ENCODE assay signal across 1 cellular context in the genomic region with DNA sequence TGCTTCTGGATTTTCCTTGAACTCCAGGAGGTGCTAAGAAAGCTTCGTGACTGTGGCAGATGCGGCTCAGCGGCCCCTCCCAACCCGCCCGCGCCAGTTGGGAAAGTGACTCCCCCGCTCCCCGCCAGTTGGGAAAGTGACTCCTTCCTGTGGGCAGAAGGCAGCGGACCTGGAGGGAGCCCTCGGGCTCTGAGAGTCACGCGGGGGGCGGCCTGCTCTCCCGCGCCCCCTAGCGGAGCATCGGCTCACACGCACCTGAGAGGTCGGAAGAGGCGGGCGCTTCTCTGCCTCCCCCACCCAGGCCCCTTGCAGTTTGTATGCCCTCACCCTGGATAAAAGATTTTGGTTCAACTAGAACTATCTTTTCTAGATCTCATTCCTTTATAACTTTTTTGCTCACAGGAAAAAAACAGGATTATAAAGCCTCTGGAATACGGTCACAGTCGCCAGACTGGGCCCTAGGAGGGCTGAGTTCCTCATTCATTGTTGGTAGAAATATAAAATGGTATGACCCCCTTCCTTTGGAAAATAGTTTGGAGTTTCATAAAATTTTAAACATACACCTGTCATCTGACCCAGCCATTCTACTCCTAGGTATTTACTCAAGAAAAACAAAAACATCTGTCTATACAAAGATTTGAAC.
TF ChIP-seq lines count a peak whose summit lies in the region.

No MANE protein-coding gene starts in this region.

TF ChIP-seq in HepG2, 621 proteins besides CTCF, POLR2A, EP300 and RAD21 (continued from another document):
- TF ChIP-seq, protein P1, sequence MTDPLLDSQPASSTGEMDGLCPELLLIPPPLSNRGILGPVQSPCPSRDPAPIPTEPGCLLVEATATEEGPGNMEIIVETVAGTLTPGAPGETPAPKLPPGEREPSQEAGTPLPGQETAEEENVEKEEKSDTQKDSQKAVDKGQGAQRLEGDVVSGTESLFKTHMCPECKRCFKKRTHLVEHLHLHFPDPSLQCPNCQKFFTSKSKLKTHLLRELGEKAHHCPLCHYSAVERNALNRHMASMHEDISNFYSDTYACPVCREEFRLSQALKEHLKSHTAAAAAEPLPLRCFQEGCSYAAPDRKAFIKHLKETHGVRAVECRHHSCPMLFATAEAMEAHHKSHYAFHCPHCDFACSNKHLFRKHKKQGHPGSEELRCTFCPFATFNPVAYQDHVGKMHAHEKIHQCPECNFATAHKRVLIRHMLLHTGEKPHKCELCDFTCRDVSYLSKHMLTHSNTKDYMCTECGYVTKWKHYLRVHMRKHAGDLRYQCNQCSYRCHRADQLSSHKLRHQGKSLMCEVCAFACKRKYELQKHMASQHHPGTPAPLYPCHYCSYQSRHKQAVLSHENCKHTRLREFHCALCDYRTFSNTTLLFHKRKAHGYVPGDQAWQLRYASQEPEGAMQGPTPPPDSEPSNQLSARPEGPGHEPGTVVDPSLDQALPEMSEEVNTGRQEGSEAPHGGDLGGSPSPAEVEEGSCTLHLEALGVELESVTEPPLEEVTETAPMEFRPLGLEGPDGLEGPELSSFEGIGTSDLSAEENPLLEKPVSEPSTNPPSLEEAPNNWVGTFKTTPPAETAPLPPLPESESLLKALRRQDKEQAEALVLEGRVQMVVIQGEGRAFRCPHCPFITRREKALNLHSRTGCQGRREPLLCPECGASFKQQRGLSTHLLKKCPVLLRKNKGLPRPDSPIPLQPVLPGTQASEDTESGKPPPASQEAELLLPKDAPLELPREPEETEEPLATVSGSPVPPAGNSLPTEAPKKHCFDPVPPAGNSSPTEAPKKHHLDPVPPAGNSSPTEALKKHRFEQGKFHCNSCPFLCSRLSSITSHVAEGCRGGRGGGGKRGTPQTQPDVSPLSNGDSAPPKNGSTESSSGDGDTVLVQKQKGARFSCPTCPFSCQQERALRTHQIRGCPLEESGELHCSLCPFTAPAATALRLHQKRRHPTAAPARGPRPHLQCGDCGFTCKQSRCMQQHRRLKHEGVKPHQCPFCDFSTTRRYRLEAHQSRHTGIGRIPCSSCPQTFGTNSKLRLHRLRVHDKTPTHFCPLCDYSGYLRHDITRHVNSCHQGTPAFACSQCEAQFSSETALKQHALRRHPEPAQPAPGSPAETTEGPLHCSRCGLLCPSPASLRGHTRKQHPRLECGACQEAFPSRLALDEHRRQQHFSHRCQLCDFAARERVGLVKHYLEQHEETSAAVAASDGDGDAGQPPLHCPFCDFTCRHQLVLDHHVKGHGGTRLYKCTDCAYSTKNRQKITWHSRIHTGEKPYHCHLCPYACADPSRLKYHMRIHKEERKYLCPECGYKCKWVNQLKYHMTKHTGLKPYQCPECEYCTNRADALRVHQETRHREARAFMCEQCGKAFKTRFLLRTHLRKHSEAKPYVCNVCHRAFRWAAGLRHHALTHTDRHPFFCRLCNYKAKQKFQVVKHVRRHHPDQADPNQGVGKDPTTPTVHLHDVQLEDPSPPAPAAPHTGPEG (CRISPR knock-in tag; IDR thresholded peaks at IDR 0.05) = no peak
- TF ChIP-seq, protein P2, sequence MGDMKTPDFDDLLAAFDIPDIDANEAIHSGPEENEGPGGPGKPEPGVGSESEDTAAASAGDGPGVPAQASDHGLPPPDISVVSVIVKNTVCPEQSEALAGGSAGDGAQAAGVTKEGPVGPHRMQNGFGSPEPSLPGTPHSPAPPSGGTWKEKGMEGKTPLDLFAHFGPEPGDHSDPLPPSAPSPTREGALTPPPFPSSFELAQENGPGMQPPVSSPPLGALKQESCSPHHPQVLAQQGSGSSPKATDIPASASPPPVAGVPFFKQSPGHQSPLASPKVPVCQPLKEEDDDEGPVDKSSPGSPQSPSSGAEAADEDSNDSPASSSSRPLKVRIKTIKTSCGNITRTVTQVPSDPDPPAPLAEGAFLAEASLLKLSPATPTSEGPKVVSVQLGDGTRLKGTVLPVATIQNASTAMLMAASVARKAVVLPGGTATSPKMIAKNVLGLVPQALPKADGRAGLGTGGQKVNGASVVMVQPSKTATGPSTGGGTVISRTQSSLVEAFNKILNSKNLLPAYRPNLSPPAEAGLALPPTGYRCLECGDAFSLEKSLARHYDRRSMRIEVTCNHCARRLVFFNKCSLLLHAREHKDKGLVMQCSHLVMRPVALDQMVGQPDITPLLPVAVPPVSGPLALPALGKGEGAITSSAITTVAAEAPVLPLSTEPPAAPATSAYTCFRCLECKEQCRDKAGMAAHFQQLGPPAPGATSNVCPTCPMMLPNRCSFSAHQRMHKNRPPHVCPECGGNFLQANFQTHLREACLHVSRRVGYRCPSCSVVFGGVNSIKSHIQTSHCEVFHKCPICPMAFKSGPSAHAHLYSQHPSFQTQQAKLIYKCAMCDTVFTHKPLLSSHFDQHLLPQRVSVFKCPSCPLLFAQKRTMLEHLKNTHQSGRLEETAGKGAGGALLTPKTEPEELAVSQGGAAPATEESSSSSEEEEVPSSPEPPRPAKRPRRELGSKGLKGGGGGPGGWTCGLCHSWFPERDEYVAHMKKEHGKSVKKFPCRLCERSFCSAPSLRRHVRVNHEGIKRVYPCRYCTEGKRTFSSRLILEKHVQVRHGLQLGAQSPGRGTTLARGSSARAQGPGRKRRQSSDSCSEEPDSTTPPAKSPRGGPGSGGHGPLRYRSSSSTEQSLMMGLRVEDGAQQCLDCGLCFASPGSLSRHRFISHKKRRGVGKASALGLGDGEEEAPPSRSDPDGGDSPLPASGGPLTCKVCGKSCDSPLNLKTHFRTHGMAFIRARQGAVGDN (CRISPR knock-in tag; IDR thresholded peaks at IDR 0.05) = peak; percentile 9; the same call in 1 of the 2 replicates
- TF ChIP-seq, protein P3, sequence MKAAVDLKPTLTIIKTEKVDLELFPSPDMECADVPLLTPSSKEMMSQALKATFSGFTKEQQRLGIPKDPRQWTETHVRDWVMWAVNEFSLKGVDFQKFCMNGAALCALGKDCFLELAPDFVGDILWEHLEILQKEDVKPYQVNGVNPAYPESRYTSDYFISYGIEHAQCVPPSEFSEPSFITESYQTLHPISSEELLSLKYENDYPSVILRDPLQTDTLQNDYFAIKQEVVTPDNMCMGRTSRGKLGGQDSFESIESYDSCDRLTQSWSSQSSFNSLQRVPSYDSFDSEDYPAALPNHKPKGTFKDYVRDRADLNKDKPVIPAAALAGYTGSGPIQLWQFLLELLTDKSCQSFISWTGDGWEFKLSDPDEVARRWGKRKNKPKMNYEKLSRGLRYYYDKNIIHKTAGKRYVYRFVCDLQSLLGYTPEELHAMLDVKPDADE (CRISPR knock-in tag; IDR thresholded peaks at IDR 0.05) = no peak
- TF ChIP-seq, protein P4, sequence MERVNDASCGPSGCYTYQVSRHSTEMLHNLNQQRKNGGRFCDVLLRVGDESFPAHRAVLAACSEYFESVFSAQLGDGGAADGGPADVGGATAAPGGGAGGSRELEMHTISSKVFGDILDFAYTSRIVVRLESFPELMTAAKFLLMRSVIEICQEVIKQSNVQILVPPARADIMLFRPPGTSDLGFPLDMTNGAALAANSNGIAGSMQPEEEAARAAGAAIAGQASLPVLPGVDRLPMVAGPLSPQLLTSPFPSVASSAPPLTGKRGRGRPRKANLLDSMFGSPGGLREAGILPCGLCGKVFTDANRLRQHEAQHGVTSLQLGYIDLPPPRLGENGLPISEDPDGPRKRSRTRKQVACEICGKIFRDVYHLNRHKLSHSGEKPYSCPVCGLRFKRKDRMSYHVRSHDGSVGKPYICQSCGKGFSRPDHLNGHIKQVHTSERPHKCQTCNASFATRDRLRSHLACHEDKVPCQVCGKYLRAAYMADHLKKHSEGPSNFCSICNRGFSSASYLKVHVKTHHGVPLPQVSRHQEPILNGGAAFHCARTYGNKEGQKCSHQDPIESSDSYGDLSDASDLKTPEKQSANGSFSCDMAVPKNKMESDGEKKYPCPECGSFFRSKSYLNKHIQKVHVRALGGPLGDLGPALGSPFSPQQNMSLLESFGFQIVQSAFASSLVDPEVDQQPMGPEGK (CRISPR knock-in tag; IDR thresholded peaks at IDR 0.05) = no peak
- TF ChIP-seq, protein P5, sequence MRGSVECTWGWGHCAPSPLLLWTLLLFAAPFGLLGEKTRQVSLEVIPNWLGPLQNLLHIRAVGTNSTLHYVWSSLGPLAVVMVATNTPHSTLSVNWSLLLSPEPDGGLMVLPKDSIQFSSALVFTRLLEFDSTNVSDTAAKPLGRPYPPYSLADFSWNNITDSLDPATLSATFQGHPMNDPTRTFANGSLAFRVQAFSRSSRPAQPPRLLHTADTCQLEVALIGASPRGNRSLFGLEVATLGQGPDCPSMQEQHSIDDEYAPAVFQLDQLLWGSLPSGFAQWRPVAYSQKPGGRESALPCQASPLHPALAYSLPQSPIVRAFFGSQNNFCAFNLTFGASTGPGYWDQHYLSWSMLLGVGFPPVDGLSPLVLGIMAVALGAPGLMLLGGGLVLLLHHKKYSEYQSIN (CRISPR knock-in tag; IDR thresholded peaks at IDR 0.05; ENCODE audit: borderline replicate concordance) = no peak
- TF ChIP-seq JUND (CRISPR knock-in tag; IDR thresholded peaks at IDR 0.05) (no peak), ZBTB3 (CRISPR knock-in tag; IDR thresholded peaks at IDR 0.05; ENCODE audit: borderline replicate concordance, low read depth) (no peak), ZNF530 (CRISPR knock-in tag; IDR thresholded peaks at IDR 0.05; ENCODE audit: low read depth) (no peak), ZFP36 (IDR thresholded peaks at IDR 0.05; ENCODE audit: borderline replicate concordance, low read depth, low read length, partially characterized antibody) (no peak), HNF4A (CRISPR knock-in tag; IDR thresholded peaks at IDR 0.05) (no peak), STAG1 (CRISPR knock-in tag; IDR thresholded peaks at IDR 0.05) (peak; percentile 28), ZNF766 (CRISPR knock-in tag; IDR thresholded peaks at IDR 0.05; ENCODE audit: borderline replicate concordance) (no peak), YY1 (IDR thresholded peaks at IDR 0.05; ENCODE audit: insufficient read depth, insufficient replicate concordance, low read depth, low read length) (peak; percentile 17), FOXC1 (CRISPR knock-in tag; IDR thresholded peaks at IDR 0.05; ENCODE audit: borderline replicate concordance) (no peak), ZMYM4 (CRISPR knock-in tag; IDR thresholded peaks at IDR 0.05) (peak; percentile 29; the same call in 1 of the 2 replicates)
- TF ChIP-seq, protein P6, sequence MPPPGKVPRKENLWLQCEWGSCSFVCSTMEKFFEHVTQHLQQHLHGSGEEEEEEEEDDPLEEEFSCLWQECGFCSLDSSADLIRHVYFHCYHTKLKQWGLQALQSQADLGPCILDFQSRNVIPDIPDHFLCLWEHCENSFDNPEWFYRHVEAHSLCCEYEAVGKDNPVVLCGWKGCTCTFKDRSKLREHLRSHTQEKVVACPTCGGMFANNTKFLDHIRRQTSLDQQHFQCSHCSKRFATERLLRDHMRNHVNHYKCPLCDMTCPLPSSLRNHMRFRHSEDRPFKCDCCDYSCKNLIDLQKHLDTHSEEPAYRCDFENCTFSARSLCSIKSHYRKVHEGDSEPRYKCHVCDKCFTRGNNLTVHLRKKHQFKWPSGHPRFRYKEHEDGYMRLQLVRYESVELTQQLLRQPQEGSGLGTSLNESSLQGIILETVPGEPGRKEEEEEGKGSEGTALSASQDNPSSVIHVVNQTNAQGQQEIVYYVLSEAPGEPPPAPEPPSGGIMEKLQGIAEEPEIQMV (CRISPR knock-in tag; IDR thresholded peaks at IDR 0.05; ENCODE audit: low read depth) = 0 out of 2 replicates have a peak, but pooled peaks have one; percentile 60
- TF ChIP-seq, protein P7, sequence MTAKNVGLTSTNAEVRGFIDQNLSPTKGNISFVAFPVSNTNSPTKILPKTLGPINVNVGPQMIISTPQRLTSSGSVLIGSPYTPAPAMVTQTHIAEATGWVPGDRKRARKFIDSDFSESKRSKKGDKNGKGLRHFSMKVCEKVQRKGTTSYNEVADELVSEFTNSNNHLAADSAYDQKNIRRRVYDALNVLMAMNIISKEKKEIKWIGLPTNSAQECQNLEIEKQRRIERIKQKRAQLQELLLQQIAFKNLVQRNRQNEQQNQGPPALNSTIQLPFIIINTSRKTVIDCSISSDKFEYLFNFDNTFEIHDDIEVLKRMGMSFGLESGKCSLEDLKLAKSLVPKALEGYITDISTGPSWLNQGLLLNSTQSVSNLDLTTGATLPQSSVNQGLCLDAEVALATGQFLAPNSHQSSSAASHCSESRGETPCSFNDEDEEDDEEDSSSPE (CRISPR knock-in tag; IDR thresholded peaks at IDR 0.05) = peak; percentile 53; the same call in 1 of the 2 replicates
- TF ChIP-seq, protein P8, sequence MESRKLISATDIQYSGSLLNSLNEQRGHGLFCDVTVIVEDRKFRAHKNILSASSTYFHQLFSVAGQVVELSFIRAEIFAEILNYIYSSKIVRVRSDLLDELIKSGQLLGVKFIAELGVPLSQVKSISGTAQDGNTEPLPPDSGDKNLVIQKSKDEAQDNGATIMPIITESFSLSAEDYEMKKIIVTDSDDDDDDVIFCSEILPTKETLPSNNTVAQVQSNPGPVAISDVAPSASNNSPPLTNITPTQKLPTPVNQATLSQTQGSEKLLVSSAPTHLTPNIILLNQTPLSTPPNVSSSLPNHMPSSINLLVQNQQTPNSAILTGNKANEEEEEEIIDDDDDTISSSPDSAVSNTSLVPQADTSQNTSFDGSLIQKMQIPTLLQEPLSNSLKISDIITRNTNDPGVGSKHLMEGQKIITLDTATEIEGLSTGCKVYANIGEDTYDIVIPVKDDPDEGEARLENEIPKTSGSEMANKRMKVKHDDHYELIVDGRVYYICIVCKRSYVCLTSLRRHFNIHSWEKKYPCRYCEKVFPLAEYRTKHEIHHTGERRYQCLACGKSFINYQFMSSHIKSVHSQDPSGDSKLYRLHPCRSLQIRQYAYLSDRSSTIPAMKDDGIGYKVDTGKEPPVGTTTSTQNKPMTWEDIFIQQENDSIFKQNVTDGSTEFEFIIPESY (CRISPR knock-in tag; IDR thresholded peaks at IDR 0.05) = peak; percentile 95
- TF ChIP-seq, protein P9, sequence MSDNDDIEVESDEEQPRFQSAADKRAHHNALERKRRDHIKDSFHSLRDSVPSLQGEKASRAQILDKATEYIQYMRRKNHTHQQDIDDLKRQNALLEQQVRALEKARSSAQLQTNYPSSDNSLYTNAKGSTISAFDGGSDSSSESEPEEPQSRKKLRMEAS (IDR thresholded peaks at IDR 0.05) = peak; percentile 79
- TF ChIP-seq, protein P10, sequence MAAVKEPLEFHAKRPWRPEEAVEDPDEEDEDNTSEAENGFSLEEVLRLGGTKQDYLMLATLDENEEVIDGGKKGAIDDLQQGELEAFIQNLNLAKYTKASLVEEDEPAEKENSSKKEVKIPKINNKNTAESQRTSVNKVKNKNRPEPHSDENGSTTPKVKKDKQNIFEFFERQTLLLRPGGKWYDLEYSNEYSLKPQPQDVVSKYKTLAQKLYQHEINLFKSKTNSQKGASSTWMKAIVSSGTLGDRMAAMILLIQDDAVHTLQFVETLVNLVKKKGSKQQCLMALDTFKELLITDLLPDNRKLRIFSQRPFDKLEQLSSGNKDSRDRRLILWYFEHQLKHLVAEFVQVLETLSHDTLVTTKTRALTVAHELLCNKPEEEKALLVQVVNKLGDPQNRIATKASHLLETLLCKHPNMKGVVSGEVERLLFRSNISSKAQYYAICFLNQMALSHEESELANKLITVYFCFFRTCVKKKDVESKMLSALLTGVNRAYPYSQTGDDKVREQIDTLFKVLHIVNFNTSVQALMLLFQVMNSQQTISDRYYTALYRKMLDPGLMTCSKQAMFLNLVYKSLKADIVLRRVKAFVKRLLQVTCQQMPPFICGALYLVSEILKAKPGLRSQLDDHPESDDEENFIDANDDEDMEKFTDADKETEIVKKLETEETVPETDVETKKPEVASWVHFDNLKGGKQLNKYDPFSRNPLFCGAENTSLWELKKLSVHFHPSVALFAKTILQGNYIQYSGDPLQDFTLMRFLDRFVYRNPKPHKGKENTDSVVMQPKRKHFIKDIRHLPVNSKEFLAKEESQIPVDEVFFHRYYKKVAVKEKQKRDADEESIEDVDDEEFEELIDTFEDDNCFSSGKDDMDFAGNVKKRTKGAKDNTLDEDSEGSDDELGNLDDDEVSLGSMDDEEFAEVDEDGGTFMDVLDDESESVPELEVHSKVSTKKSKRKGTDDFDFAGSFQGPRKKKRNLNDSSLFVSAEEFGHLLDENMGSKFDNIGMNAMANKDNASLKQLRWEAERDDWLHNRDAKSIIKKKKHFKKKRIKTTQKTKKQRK (IDR thresholded peaks at IDR 0.05; ENCODE audit: low read length) = no peak
TF ChIP-seq in HepG2: peak in this region for 10.
